ENCODE assay signal across 20 cellular contexts in the genomic region with DNA sequence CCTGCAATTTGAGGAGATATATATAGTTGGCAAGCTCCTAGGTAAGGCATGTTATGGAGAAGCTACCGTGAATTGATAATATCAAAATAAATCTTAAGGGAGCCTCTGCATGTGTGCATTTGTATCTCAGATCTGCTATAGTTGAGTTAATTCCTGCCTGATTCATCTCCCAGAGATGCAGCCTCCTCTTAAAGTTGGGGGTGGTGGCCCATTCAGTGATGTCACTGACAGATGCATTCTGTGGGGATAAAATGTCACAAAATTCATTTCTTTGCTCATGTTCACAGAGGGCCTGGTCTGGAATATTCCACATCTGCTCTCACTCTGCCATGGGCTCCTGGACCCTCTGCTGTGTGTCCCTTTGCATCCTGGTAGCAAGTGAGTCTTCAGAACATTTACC.
DNase-seq lines count a peak whose midpoint lies in the region; ATAC-seq and TF ChIP-seq lines count a peak whose summit lies in the region.
"Had no signal": no experiment of that assay in that cellular context is flagged by ENCODE, and none has a peak within 500 bp of the region (broad histone marks: within the 10 kb centered on the region; RNA-seq: fewer than 3 reads in every experiment).

No MANE protein-coding gene starts in this region.

- no peak overlapping the region for H2AFZ ChIP-seq in fibroblast of lung (ENCODE audit: low read length)

- H3K36me3 ChIP-seq in CD8-positive, alpha-beta memory T cell (ENCODE audit: insufficient read depth, low read length), result no peaks in the 10 kb centered on the region
- H3K36me3 ChIP-seq in fibroblast of lung (ENCODE audit: control insufficient read depth, insufficient read depth, low read length) (no peaks in the 10 kb centered on the region), left ventricle myocardium inferior (no peaks in the 10 kb centered on the region)
- H3K36me3 ChIP-seq: prostate gland had no signal

- H3K4me1 ChIP-seq in CD8-positive, alpha-beta memory T cell (ENCODE audit: insufficient read depth, low read length), result no peaks in the 10 kb centered on the region
- H3K4me1 ChIP-seq in fibroblast of lung (ENCODE audit: control insufficient read depth, extremely low read depth, insufficient read depth, low read length) (peaks cover 31% of the 10 kb centered on the region), left ventricle myocardium inferior (no peaks in the 10 kb centered on the region)
- H3K4me1 ChIP-seq: prostate gland, testis had no signal

- H3K36me3 Mint-ChIP-seq in CD8-positive, alpha-beta memory T cell, result no peaks in the 10 kb centered on the region

- H3K79me2 ChIP-seq in fibroblast of lung (ENCODE audit: control insufficient read depth, insufficient read depth, low read length), result no peaks in the 10 kb centered on the region

- no peak overlapping the region for H3K4me3 ChIP-seq in CD8-positive, alpha-beta memory T cell (ENCODE audit: low read length)
- H3K4me3 ChIP-seq in fibroblast of lung (replicated peaks in 1 of 4; ENCODE audit: control extremely low read depth in 1 of 4, insufficient read depth in 1 of 4, low read depth in 3 of 4, low read length in 4 of 4) (no peak overlapping the region), left ventricle myocardium inferior (no peak overlapping the region)
- H3K4me3 ChIP-seq: prostate gland, testis had no signal

- H3K9ac ChIP-seq in fibroblast of lung (ENCODE audit: insufficient read depth, low read length), result no peak overlapping the region

- intact Hi-C loops in left ventricle myocardium inferior (cut with micrococcal nuclease), result no loop called here

- no peak overlapping the region for H3K27ac ChIP-seq in CD8-positive, alpha-beta memory T cell (ENCODE audit: low read depth, low read length)
- H3K27ac ChIP-seq in fibroblast of lung (ENCODE audit: insufficient read depth, low read length) (peak overlapping the region; percentile 59), left ventricle myocardium inferior (replicated peaks) (no peak overlapping the region)
- H3K27ac ChIP-seq: prostate gland, testis had no signal

- no peaks in the 10 kb centered on the region for H3K9me3 Mint-ChIP-seq in CD8-positive, alpha-beta memory T cell
- H3K9me3 Mint-ChIP-seq: activated T-cell treated with anti-CD3 and anti-CD28 coated beads, Interleukin-2, amount 50 U/mL, for 72 hours; memory B cell; nephron progenitor cell had no signal

- H3K4me1 Mint-ChIP-seq in CD8-positive, alpha-beta memory T cell, result no peaks in the 10 kb centered on the region
- H3K4me1 Mint-ChIP-seq: B cell had no signal

- H3K27me3 ChIP-seq in CD8-positive, alpha-beta memory T cell (ENCODE audit: insufficient read depth, low read length, poor library complexity, severe bottlenecking), result no peaks in the 10 kb centered on the region
- no peaks in the 10 kb centered on the region for H3K27me3 ChIP-seq in fibroblast of lung (ENCODE audit: control insufficient read depth, insufficient read depth, low read length)
- peaks cover 42% of the 10 kb centered on the region for H3K27me3 ChIP-seq in left ventricle myocardium inferior (ENCODE audit: low read depth)
- H3K27me3 ChIP-seq: testis had no signal

- POLR2A ChIA-PET in CD8-positive, alpha-beta memory T cell (lab: Charles Lee), result no interaction called here

- TF ChIP-seq CTCF in fibroblast of lung (conservative IDR thresholded peaks at IDR 0.05 in 1 of 2, IDR thresholded peaks at IDR 0.05 in 1 of 2; ENCODE audit: low read depth in 1 of 2, low read length in 2 of 2) (no peak), left ventricle myocardium inferior (IDR thresholded peaks at IDR 0.05; ENCODE audit: borderline replicate concordance) (no peak)

- CTCF ChIA-PET in CD8-positive, alpha-beta memory T cell (lab: Charles Lee), result no interaction called here

- DNase-seq in AG08395 (ENCODE audit: low spot score) (peak; percentile 27), fibroblast of lung (ENCODE audit: low read depth in 2 of 2) (peak in 1 of 2 donors; percentile 58), foreskin melanocyte (no peak), amniotic stem cell (lab: John Stamatoyannopoulos, UW) (no peak), left ventricle myocardium inferior (no peak), SHP77 (lab: John Stamatoyannopoulos, UW) (no peak)
- no peak for DNase-seq in CD8-positive, alpha-beta memory T cell
- DNase-seq: activated CD4-positive, alpha-beta T cell treated with anti-CD3 and anti-CD28 coated beads, Interleukin-2, amount 50 U/mL, for 4 hours; activated T-cell treated with anti-CD3 and anti-CD28 coated beads, Interleukin-2, amount 50 U/mL, for 72 hours; anterior cingulate cortex; endodermal cell; hippocampal formation; NCI-H1105 treated with DMSO at 0.1 percent for 48 hours; NCI-H526 treated with DMSO at 0.1 percent for 48 hours; nephron progenitor cell; testis had no signal

- H4K20me1 ChIP-seq in fibroblast of lung (ENCODE audit: control insufficient read depth, extremely low read depth, insufficient read depth, low read length), result no peaks in the 10 kb centered on the region

- H3K27me3 Mint-ChIP-seq in CD8-positive, alpha-beta memory T cell, result peaks cover 3 to 5% of the 10 kb centered on the region in 2 donors

- H3K9me3 ChIP-seq in CD8-positive, alpha-beta memory T cell (ENCODE audit: low read length), result no peaks in the 10 kb centered on the region
- no peaks in the 10 kb centered on the region for H3K9me3 ChIP-seq in fibroblast of lung (ENCODE audit: control insufficient read depth, insufficient read depth, low read depth, low read length)
- no peaks in the 10 kb centered on the region for H3K9me3 ChIP-seq in left ventricle myocardium inferior (replicated peaks)
- H3K9me3 ChIP-seq: prostate gland, testis had no signal

- H3K4me2 ChIP-seq in fibroblast of lung (ENCODE audit: extremely low read depth, insufficient read depth, low read length), result no peak overlapping the region

- peak; percentile 73 for ATAC-seq in SK-N-SH treated with all-trans-retinoic acid at 6 μM for 48 hours
- ATAC-seq: activated T-cell treated with anti-CD3 and anti-CD28 coated beads, Interleukin-2, amount 50 U/mL, for 72 hours had no signal

- peak overlapping the region in 4 of 7 donors; percentile 32 to 59 (median 56) for H3K4me3 Mint-ChIP-seq in CD8-positive, alpha-beta memory T cell
- H3K4me3 Mint-ChIP-seq: B cell, endodermal cell, memory B cell, nephron progenitor cell had no signal

- H3K27ac Mint-ChIP-seq in CD8-positive, alpha-beta memory T cell, result peak overlapping the region in 2 of 8 donors; percentile 19 to 47
- H3K27ac Mint-ChIP-seq: activated T-cell treated with anti-CD3 and anti-CD28 coated beads, Interleukin-2, amount 50 U/mL, for 72 hours; B cell; endodermal cell; memory B cell; nephron progenitor cell had no signal

TF ChIP-seq in SK-N-SH treated with all-trans-retinoic acid at 6 μM for 48 hours, 23 proteins besides CTCF, POLR2A, EP300 and RAD21:
- TF ChIP-seq ZC3H10 (CRISPR knock-in tag; IDR thresholded peaks at IDR 0.05), result no peak
- no peak for TF ChIP-seq ZFP3 (CRISPR knock-in tag; IDR thresholded peaks at IDR 0.05)
- no peak for TF ChIP-seq ZNF70 (CRISPR knock-in tag; IDR thresholded peaks at IDR 0.05)
- TF ChIP-seq ESRRG (CRISPR knock-in tag; IDR thresholded peaks at IDR 0.05), result no peak
- no peak for TF ChIP-seq ZNF8 (CRISPR knock-in tag; IDR thresholded peaks at IDR 0.05)
- no peak for TF ChIP-seq SNAI2 (CRISPR knock-in tag; IDR thresholded peaks at IDR 0.05)
- TF ChIP-seq ARNTL (CRISPR knock-in tag; IDR thresholded peaks at IDR 0.05; ENCODE audit: borderline replicate concordance, low read depth), result no peak
- no peak for TF ChIP-seq ZNF565 (CRISPR knock-in tag; conservative IDR thresholded peaks at IDR 0.05; ENCODE audit: low read depth)
- TF ChIP-seq OSR1 (CRISPR knock-in tag; IDR thresholded peaks at IDR 0.05), result no peak
- no peak for TF ChIP-seq BACH2 (CRISPR knock-in tag; IDR thresholded peaks at IDR 0.05; ENCODE audit: borderline replicate concordance)
- TF ChIP-seq TSHZ2 (CRISPR knock-in tag; IDR thresholded peaks at IDR 0.05), result no peak
- no peak for TF ChIP-seq CSDC2 (CRISPR knock-in tag; IDR thresholded peaks at IDR 0.05)
- no peak for TF ChIP-seq GLIS3 (CRISPR knock-in tag; IDR thresholded peaks at IDR 0.05)
- TF ChIP-seq, protein P1, sequence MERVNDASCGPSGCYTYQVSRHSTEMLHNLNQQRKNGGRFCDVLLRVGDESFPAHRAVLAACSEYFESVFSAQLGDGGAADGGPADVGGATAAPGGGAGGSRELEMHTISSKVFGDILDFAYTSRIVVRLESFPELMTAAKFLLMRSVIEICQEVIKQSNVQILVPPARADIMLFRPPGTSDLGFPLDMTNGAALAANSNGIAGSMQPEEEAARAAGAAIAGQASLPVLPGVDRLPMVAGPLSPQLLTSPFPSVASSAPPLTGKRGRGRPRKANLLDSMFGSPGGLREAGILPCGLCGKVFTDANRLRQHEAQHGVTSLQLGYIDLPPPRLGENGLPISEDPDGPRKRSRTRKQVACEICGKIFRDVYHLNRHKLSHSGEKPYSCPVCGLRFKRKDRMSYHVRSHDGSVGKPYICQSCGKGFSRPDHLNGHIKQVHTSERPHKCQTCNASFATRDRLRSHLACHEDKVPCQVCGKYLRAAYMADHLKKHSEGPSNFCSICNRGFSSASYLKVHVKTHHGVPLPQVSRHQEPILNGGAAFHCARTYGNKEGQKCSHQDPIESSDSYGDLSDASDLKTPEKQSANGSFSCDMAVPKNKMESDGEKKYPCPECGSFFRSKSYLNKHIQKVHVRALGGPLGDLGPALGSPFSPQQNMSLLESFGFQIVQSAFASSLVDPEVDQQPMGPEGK (CRISPR knock-in tag; IDR thresholded peaks at IDR 0.05; ENCODE audit: borderline replicate concordance), result no peak
